In the genomic region with DNA sequence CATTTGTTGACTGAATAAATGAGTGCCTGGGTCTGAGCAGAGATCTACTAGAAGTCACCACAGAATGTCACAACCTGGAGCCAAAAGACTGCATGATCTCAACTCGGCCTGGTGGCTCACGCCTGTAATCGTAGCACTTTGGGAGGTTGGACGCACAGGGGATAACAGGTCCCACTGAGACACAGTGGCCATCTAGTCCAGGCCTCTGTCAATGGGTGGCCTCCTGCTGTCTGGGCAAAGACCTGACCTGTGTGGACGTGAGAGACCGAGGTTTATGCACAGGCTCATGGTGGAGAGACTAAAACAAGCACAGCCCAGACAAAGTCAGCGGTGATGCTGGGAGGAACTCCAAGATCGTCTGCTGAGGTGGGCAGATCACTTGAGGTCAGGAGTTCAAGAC, we compare ENCODE assay signal across 10 cellular contexts.
"Had no signal": no experiment of that assay in that cellular context is flagged by ENCODE, and none has a peak within 500 bp of the region (broad histone marks: within the 10 kb centered on the region; RNA-seq: fewer than 3 reads in every experiment).

No MANE protein-coding gene starts in this region.

- H3K9me3 ChIP-seq: HAP-1 had no signal

- H3K4me2 ChIP-seq: GM23338 had no signal

- H2AFZ ChIP-seq: GM23248, GM23338 had no signal

- H3K9ac ChIP-seq: GM23248 had no signal

- H3K27ac Mint-ChIP-seq: GM23338, H9, HFFc6 had no signal

- H3K4me1 ChIP-seq: HAP-1 had no signal

- H3K36me3 ChIP-seq: HAP-1 had no signal

- ATAC-seq: GM23338, HCT116 had no signal

- H3K4me3 Mint-ChIP-seq: GM23338, H9, HFFc6 had no signal

- H3K27ac ChIP-seq: GM23248 had no signal

- H3K4me3 ChIP-seq: GM23248, GM23338, HAP-1 had no signal

- FAIRE-seq: H54 had no signal

- DNase-seq: GOT3, H7, H9, HCEC 1CT had no signal
